In the genomic region with DNA sequence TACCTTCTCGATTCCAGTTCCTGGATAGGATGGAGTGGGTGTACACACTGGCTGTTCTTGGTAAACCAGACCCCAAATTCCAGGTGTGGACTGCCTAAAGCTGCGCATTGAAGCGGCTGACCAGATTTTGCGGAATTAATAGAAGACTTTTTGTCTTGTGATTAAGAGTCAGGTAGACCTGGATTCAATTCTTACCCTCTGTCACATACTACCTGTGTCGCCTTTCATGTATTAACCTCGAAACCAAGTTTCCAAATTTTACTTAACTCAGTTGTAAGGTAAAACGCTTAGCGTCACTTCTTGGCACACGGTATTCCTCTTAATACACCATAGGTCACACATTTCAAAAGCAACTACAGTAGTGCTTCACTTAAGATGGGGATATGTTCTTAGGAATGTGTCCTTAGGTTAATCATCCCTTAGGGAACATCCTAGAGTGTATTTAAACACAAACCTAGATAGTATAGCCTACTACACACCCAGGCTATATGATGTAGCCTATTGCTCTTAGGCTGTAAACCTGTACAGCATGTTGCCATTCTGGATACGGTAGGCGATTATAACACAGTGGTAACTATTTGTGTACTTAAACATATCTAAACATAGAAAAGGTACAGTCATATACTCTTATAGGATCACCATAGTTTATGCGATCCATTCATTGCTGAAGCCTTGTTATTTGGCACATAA, we compare ENCODE assay signal across 8 cellular contexts. TPM values are rescaled to one million over a fixed set of nuclear protein-coding genes. Genes with fewer than 3 reads are reported as not detected.
A peak's percentile ranks its signal among the peaks of the same experiment; 100 is the strongest.
DNase-seq lines count a peak whose midpoint lies in the region; ATAC-seq and TF ChIP-seq lines count a peak whose summit lies in the region.

No MANE protein-coding gene starts in this region.

- peak overlapping the region; percentile 99 for H3K27ac Mint-ChIP-seq in natural killer cell treated with Interleukin-12 subunit alpha and Interleukin-12 subunit beta and Interleukin-15 and Interleukin-18, amount 100 ng/mL, for 72 hours

- H3K36me3 ChIP-seq in BLaER1 treated with 17β-estradiol and CSF1 and Interleukin-3, amounts not matched to agents 10 nM and 100 nM, result peaks cover 4 to 23% (median 8%) of the 10 kb centered on the region in 11 experiments; a peak in 21 of 22 replicates

- peak overlapping the region; percentile 69 to 93 (median 91) for H3K27ac ChIP-seq in BLaER1 treated with 17β-estradiol and CSF1 and Interleukin-3, amounts not matched to agents 10 nM and 100 nM
- peak overlapping the region; percentile 83 to 96 for H3K27ac ChIP-seq in coronary artery

- peaks cover 3 to 7% of the 10 kb centered on the region in 2 donors for H3K27me3 Mint-ChIP-seq in natural killer cell treated with Interleukin-12 subunit alpha and Interleukin-12 subunit beta and Interleukin-15 and Interleukin-18, amount 100 ng/mL, for 72 hours

- peaks cover 6 to 9% (median 7%) of the 10 kb centered on the region in 11 experiments; a peak in 20 of 22 replicates for H3K9me3 ChIP-seq in BLaER1 treated with 17β-estradiol and CSF1 and Interleukin-3, amounts not matched to agents 10 nM and 100 nM (replicated peaks in 1 of 11)

- H3K4me1 Mint-ChIP-seq in natural killer cell treated with Interleukin-12 subunit alpha and Interleukin-12 subunit beta and Interleukin-15 and Interleukin-18, amount 100 ng/mL, for 72 hours (ENCODE audit: low read depth in 2 of 2), result peaks cover 45 to 57% of the 10 kb centered on the region in 2 donors

- peak overlapping the region; percentile 83 to 97 (median 94) for H3K4me3 ChIP-seq in BLaER1 treated with 17β-estradiol and CSF1 and Interleukin-3, amounts not matched to agents 10 nM and 100 nM
- peak overlapping the region; percentile 94 for H3K4me3 ChIP-seq in LNCaP clone FGC (ENCODE audit: low read depth, low read length)
- peak overlapping the region; percentile 99 for H3K4me3 ChIP-seq in coronary artery

- peaks cover 13 to 30% (median 21%) of the 10 kb centered on the region in 10 experiments for H3K4me1 ChIP-seq in BLaER1 treated with 17β-estradiol and CSF1 and Interleukin-3, amounts not matched to agents 10 nM and 100 nM

- peak overlapping the region; percentile 90 to 96 (median 93) for H3K9ac ChIP-seq in BLaER1 treated with 17β-estradiol and CSF1 and Interleukin-3, amounts not matched to agents 10 nM and 100 nM

- TF ChIP-seq CTCF in LNCaP clone FGC (IDR thresholded peaks at IDR 0.05; ENCODE audit: control insufficient read depth, extremely low read depth, insufficient read depth) (no peak), coronary artery (IDR thresholded peaks at IDR 0.05) (no peak)

- peak overlapping the region; percentile 63 to 87 (median 79) for H3K4me2 ChIP-seq in BLaER1 treated with 17β-estradiol and CSF1 and Interleukin-3, amounts not matched to agents 10 nM and 100 nM

- peak overlapping the region; percentile 99 for H3K4me3 Mint-ChIP-seq in natural killer cell treated with Interleukin-12 subunit alpha and Interleukin-12 subunit beta and Interleukin-15 and Interleukin-18, amount 100 ng/mL, for 72 hours

- H3K36me3 Mint-ChIP-seq in natural killer cell treated with Interleukin-12 subunit alpha and Interleukin-12 subunit beta and Interleukin-15 and Interleukin-18, amount 100 ng/mL, for 72 hours, result no peaks in the 10 kb centered on the region

- H3K9me3 Mint-ChIP-seq in natural killer cell treated with Interleukin-12 subunit alpha and Interleukin-12 subunit beta and Interleukin-15 and Interleukin-18, amount 100 ng/mL, for 72 hours, result no peaks in the 10 kb centered on the region

- H3K27me3 ChIP-seq in BLaER1 treated with 17β-estradiol and CSF1 and Interleukin-3, amounts not matched to agents 10 nM and 100 nM, result no peaks in the 10 kb centered on the region

- DNase-seq in LNCaP clone FGC (ENCODE audit: low read depth) (no peak), coronary artery (ENCODE audit: low spot score) (no peak), left lobe of liver (ENCODE audit: low spot score) (no peak), amygdala (lab: John Stamatoyannopoulos, UW) (no peak)
- no peak for DNase-seq in natural killer cell treated with Interleukin-12 subunit alpha and Interleukin-12 subunit beta and Interleukin-15 and Interleukin-18, amount 100 ng/mL, for 72 hours (ENCODE audit: low spot score)

- peaks cover 0 to 23% (median 15%) of the 10 kb centered on the region in 11 experiments; a peak in 10 of 22 replicates for H4K20me1 ChIP-seq in BLaER1 treated with 17β-estradiol and CSF1 and Interleukin-3, amounts not matched to agents 10 nM and 100 nM

- ATAC-seq in natural killer cell treated with Interleukin-12 subunit alpha and Interleukin-12 subunit beta and Interleukin-15 and Interleukin-18, amount 100 ng/mL, for 72 hours, result no peak
- ATAC-seq in GM21825 (IDR thresholded peaks at IDR 0.05; ENCODE audit: unreplicated experiment), result no peak
- no peak for ATAC-seq in left lobe of liver
- no peak for ATAC-seq in GM19324 (IDR thresholded peaks at IDR 0.05; ENCODE audit: low FRiP score, unreplicated experiment)

RNA-seq across cellular contexts. Expression of a gene that starts 0.7 kb away (rescaled TPM):
- 10 to 100 TPM; 19.0 to 21.6 TPM for total RNA-seq in natural killer cell treated with Interleukin-12 subunit alpha and Interleukin-12 subunit beta and Interleukin-15 and Interleukin-18, amount 100 ng/mL, for 72 hours
- total RNA-seq in left lobe of liver, result 8.4 TPM
